Comparison of ENCODE assay signal across 8 cellular contexts in genomic region chr5:173055722-173055982, GRCh38. TPM values are rescaled to one million over a fixed set of nuclear protein-coding genes. Genes with fewer than 3 reads are reported as not detected.
DNase-seq lines count a peak whose midpoint lies in the region; ATAC-seq and TF ChIP-seq lines count a peak whose summit lies in the region.

No MANE protein-coding gene starts in this region.

- 0% methylated on average over 11 of the region's 11 CpGs for WGBS in right lobe of liver (ENCODE audit: insufficient coverage, low coverage, low lambda C conversion rate, missing lambda C conversion rate)

- H3K9me3 ChIP-seq in ES-I3 (ENCODE audit: control insufficient read depth, insufficient read depth, low read length) (no peaks in the 10 kb centered on the region), right lobe of liver (no peaks in the 10 kb centered on the region), vagina (no peaks in the 10 kb centered on the region)

- H3K4me1 ChIP-seq in ES-I3 (ENCODE audit: insufficient read depth, low read length) (0 out of 2 replicates have a peak, but pooled peaks cover 7% of the 10 kb centered on the region), right lobe of liver (peaks cover 0 to 24% (median 3%) of the 10 kb centered on the region in 4 donors), vagina (peaks cover 29% of the 10 kb centered on the region)

- H3K27ac ChIP-seq in right lobe of liver (peak overlapping the region in 1 of 3 donors; percentile 98), vagina (no peak overlapping the region)

- H3K36me3 Mint-ChIP-seq in activated naive CD4-positive, alpha-beta T cell treated with anti-CD3 and anti-CD28 coated beads, Interleukin-2, amount 50 U/mL, for 72 hours, result no peaks in the 10 kb centered on the region

- H3K36me3 ChIP-seq in ES-I3 (ENCODE audit: insufficient read depth, low read length), result no peaks in the 10 kb centered on the region
- no peaks in the 10 kb centered on the region for H3K36me3 ChIP-seq in right lobe of liver
- H3K36me3 ChIP-seq in vagina, result no peaks in the 10 kb centered on the region

- TF ChIP-seq POLR2A in right lobe of liver (IDR thresholded peaks at IDR 0.05) (no peak), vagina (IDR thresholded peaks at IDR 0.05) (no peak)

- intact Hi-C loops in right lobe of liver (cut with DNase I) (no loop called here), vagina (cut with DNase I) (loop anchor here (5.0 kb wide), 1 partner anchor 38 kb away; no protein-coding TSS in a partner anchor)

- H3K9me3 Mint-ChIP-seq in activated naive CD4-positive, alpha-beta T cell treated with anti-CD3 and anti-CD28 coated beads, Interleukin-2, amount 50 U/mL, for 72 hours, result no peaks in the 10 kb centered on the region

- H3K27ac Mint-ChIP-seq in activated naive CD4-positive, alpha-beta T cell treated with anti-CD3 and anti-CD28 coated beads, Interleukin-2, amount 50 U/mL, for 72 hours, result peak overlapping the region; percentile 91 to 97

- peak overlapping the region; percentile 96 to 99 (median 98) for H3K4me3 ChIP-seq in right lobe of liver
- H3K4me3 ChIP-seq in vagina, result peak overlapping the region; percentile 100

- ATAC-seq in HG02763 (IDR thresholded peaks at IDR 0.05; ENCODE audit: unreplicated experiment) (peak; percentile 0), right lobe of liver (no peak), GM19463 (IDR thresholded peaks at IDR 0.05; ENCODE audit: unreplicated experiment) (no peak), GM21515 (IDR thresholded peaks at IDR 0.05; ENCODE audit: unreplicated experiment) (no peak)
- ATAC-seq in activated naive CD4-positive, alpha-beta T cell treated with anti-CD3 and anti-CD28 coated beads, Interleukin-2, amount 50 U/mL, for 72 hours, result no peak

- DNase-seq in activated naive CD4-positive, alpha-beta T cell treated with anti-CD3 and anti-CD28 coated beads, Interleukin-2, amount 50 U/mL, for 72 hours (ENCODE audit: low spot score in 2 of 2), result peak in 1 of 2 donors; percentile 10
- DNase-seq in right lobe of liver (no peak), vagina (ENCODE audit: extremely low spot score in 2 of 2) (no peak), NCI-H510A treated with DMSO at 0.1 percent for 48 hours (lab: John Stamatoyannopoulos, UW) (no peak)

- H3K27me3 ChIP-seq in right lobe of liver (no peaks in the 10 kb centered on the region), vagina (no peaks in the 10 kb centered on the region)

- peak overlapping the region; percentile 100 for H3K9ac ChIP-seq in ES-I3 (ENCODE audit: low read depth, low read length)

- TF ChIP-seq CTCF in right lobe of liver (IDR thresholded peaks at IDR 0.05) (no peak), vagina (IDR thresholded peaks at IDR 0.05) (no peak)

RNA-seq across cellular contexts. Expression of gene CREBRF, which starts 0.5 kb away (rescaled TPM):
- 10 to 100 TPM; 12.7 to 39.6 TPM for total RNA-seq in activated naive CD4-positive, alpha-beta T cell treated with anti-CD3 and anti-CD28 coated beads, Interleukin-2, amount 50 U/mL, for 72 hours
- total RNA-seq in right lobe of liver (10 to 100 TPM in 4 of 6 experiments, 1 to 10 TPM in 2; 6.5 to 15.7 (median 12.6) TPM), vagina (34.4 TPM)
